Comparison of ENCODE assay signal across 5 cellular contexts in genomic region chr1:20519609-20520262, GRCh38. TPM values are rescaled to one million over a fixed set of nuclear protein-coding genes. Genes with fewer than 3 reads are reported as not detected.
"Had no signal": no experiment of that assay in that cellular context is flagged by ENCODE, and none has a peak within 500 bp of the region (broad histone marks: within the 10 kb centered on the region; RNA-seq: fewer than 3 reads in every experiment).

No MANE protein-coding gene starts in this region.

RNA-seq across cellular contexts. Expression of gene FAM43B, which starts 32.6 kb away (rescaled TPM):
- total RNA-seq: HT-29, PC-9, Peyer's patch, RPMI7951 had no signal
- polyA plus RNA-seq: IgD-negative memory B cell had no signal
